In genomic region chr3:64150527-64151238, GRCh38 we compare ENCODE assay signal across 8 cellular contexts.
A peak's percentile ranks its signal among the peaks of the same experiment; 100 is the strongest.
DNase-seq lines count a peak whose midpoint lies in the region; ATAC-seq and TF ChIP-seq lines count a peak whose summit lies in the region.
"Had no signal": no experiment of that assay in that cellular context is flagged by ENCODE, and none has a peak within 500 bp of the region (broad histone marks: within the 10 kb centered on the region; RNA-seq: fewer than 3 reads in every experiment).

No MANE protein-coding gene starts in this region.

- H3K9me3 ChIP-seq in breast epithelium: no peaks in the 10 kb centered on the region
- no peaks in the 10 kb centered on the region for H3K9me3 ChIP-seq in mesenchymal stem cell (ENCODE audit: control insufficient read depth, low read length)

- no peaks in the 10 kb centered on the region for H3K9me3 Mint-ChIP-seq in stimulated activated memory B cell treated with anti-CD40 and anti-IgM and Interleukin-4, amounts not matched to agents 10 μg/mL and 1 μg/mL and 100 μg/mL, for 72 hours
- H3K9me3 Mint-ChIP-seq in immature natural killer cell: peaks cover 0 to 3% (median 0%) of the 10 kb centered on the region in 6 donors

- DNase-seq in NCI-H1694 (lab: John Stamatoyannopoulos, UW): peak; percentile 10
- DNase-seq in breast epithelium (ENCODE audit: low spot score in 2 of 2): peak; percentile 58 to 62
- DNase-seq in mesenchymal stem cell: peak; percentile 99
- DNase-seq in stimulated activated CD4-positive, alpha-beta T cell treated with anti-CD3 and anti-CD28 coated beads, Interleukin-2, amount 100 ng/mL, for 24 hours: no peak
- no peak for DNase-seq in immature natural killer cell

- no peak overlapping the region for H3K4me3 Mint-ChIP-seq in stimulated activated memory B cell treated with anti-CD40 and anti-IgM and Interleukin-4, amounts not matched to agents 10 μg/mL and 1 μg/mL and 100 μg/mL, for 72 hours
- no peak overlapping the region for H3K4me3 Mint-ChIP-seq in immature natural killer cell

- peak overlapping the region; percentile 9 to 90 for H2BK12ac ChIP-seq in mesenchymal stem cell (ENCODE audit: low read length in 2 of 2)

- H3K4me3 ChIP-seq in breast epithelium: no peak overlapping the region
- no peak overlapping the region for H3K4me3 ChIP-seq in mesenchymal stem cell (ENCODE audit: insufficient read depth in 1 of 2, low read depth in 1 of 2, low read length in 2 of 2)
- H3K4me3 ChIP-seq in urinary bladder (ENCODE audit: low read depth, low read length): no peak overlapping the region
- H3K4me3 ChIP-seq: skin epidermis had no signal

- H3K4me2 ChIP-seq in mesenchymal stem cell (ENCODE audit: low read length, poor library complexity, severe bottlenecking): no peak overlapping the region

- no peak for TF ChIP-seq CTCF in breast epithelium (IDR thresholded peaks at IDR 0.05)

- intact Hi-C loops in breast epithelium (cut with DNase I; ENCODE audit: low total_unique reads): no loop called here

- H2AFZ ChIP-seq in mesenchymal stem cell (ENCODE audit: low read depth, low read length): no peak overlapping the region

- H4K8ac ChIP-seq in mesenchymal stem cell (ENCODE audit: low read length): peak overlapping the region; percentile 85

- no peak overlapping the region for H3K27ac Mint-ChIP-seq in stimulated activated memory B cell treated with anti-CD40 and anti-IgM and Interleukin-4, amounts not matched to agents 10 μg/mL and 1 μg/mL and 100 μg/mL, for 72 hours
- no peak overlapping the region for H3K27ac Mint-ChIP-seq in immature natural killer cell

- no peak overlapping the region for H2BK5ac ChIP-seq in mesenchymal stem cell (ENCODE audit: low read depth, low read length, poor library complexity, severe bottlenecking)

- peak overlapping the region in 1 of 2 experiments; percentile 3 for H3K23ac ChIP-seq in mesenchymal stem cell (ENCODE audit: low read length in 2 of 2)

- H2BK15ac ChIP-seq in mesenchymal stem cell (ENCODE audit: low read depth, poor library complexity, severe bottlenecking): no peak overlapping the region

- no peaks in the 10 kb centered on the region for H3K4me1 Mint-ChIP-seq in stimulated activated memory B cell treated with anti-CD40 and anti-IgM and Interleukin-4, amounts not matched to agents 10 μg/mL and 1 μg/mL and 100 μg/mL, for 72 hours
- no peaks in the 10 kb centered on the region for H3K4me1 Mint-ChIP-seq in immature natural killer cell

- no peak overlapping the region for H2BK120ac ChIP-seq in mesenchymal stem cell (ENCODE audit: low read depth, low read length)

- no peaks in the 10 kb centered on the region for H3K27me3 Mint-ChIP-seq in stimulated activated memory B cell treated with anti-CD40 and anti-IgM and Interleukin-4, amounts not matched to agents 10 μg/mL and 1 μg/mL and 100 μg/mL, for 72 hours
- H3K27me3 Mint-ChIP-seq in immature natural killer cell (ENCODE audit: low read depth in 3 of 3): peaks cover 0 to 3% (median 0%) of the 10 kb centered on the region in 3 donors

- H3K4ac ChIP-seq in mesenchymal stem cell (ENCODE audit: low read depth in 1 of 2, low read length in 2 of 2): peak overlapping the region; percentile 1 to 9

- peak overlapping the region; percentile 80 for H3K9ac ChIP-seq in mesenchymal stem cell (ENCODE audit: low read length)

- peak overlapping the region in 1 of 2 experiments; percentile 11 for H3K14ac ChIP-seq in mesenchymal stem cell (ENCODE audit: low read length in 2 of 2)

- no peaks in the 10 kb centered on the region for H3K27me3 ChIP-seq in breast epithelium
- no peaks in the 10 kb centered on the region for H3K27me3 ChIP-seq in mesenchymal stem cell (ENCODE audit: control insufficient read depth in 1 of 2, insufficient read depth in 1 of 2, low read length in 2 of 2)

- H3K79me1 ChIP-seq in mesenchymal stem cell (replicated peaks; ENCODE audit: low read length, poor library complexity, severe bottlenecking): peaks cover 43% of the 10 kb centered on the region

- peak overlapping the region; percentile 84 for H4K91ac ChIP-seq in mesenchymal stem cell (ENCODE audit: low read length)

- H3K36me3 ChIP-seq in breast epithelium (no peaks in the 10 kb centered on the region), mesenchymal stem cell (ENCODE audit: control insufficient read depth in 1 of 2, insufficient read depth in 2 of 2, low read depth in 1 of 2, low read length in 2 of 2) (peaks cover 53 to 91% of the 10 kb centered on the region in 2 experiments), urinary bladder (ENCODE audit: insufficient read depth) (no peaks in the 10 kb centered on the region)

- peak overlapping the region; percentile 81 to 83 for H3K18ac ChIP-seq in mesenchymal stem cell (ENCODE audit: low read depth in 1 of 2, low read length in 2 of 2)

- H3K27ac ChIP-seq in breast epithelium: peak overlapping the region; percentile 70 to 84
- H3K27ac ChIP-seq in mesenchymal stem cell (ENCODE audit: low read length, poor library complexity, severe bottlenecking): peak overlapping the region; percentile 67
- peak overlapping the region; percentile 11 for H3K27ac ChIP-seq in urinary bladder (ENCODE audit: low read depth)

- peaks cover 9% of the 10 kb centered on the region for H3K36me3 Mint-ChIP-seq in stimulated activated memory B cell treated with anti-CD40 and anti-IgM and Interleukin-4, amounts not matched to agents 10 μg/mL and 1 μg/mL and 100 μg/mL, for 72 hours
- H3K36me3 Mint-ChIP-seq in immature natural killer cell: no peaks in the 10 kb centered on the region

- peaks cover 0 to 4% of the 10 kb centered on the region in 2 donors for H3K4me1 ChIP-seq in breast epithelium
- H3K4me1 ChIP-seq in mesenchymal stem cell (ENCODE audit: control insufficient read depth, insufficient read depth, low read depth, low read length): peaks cover 21% of the 10 kb centered on the region
- H3K4me1 ChIP-seq in urinary bladder (ENCODE audit: insufficient read depth): no peaks in the 10 kb centered on the region

- no peak for ATAC-seq in stimulated activated memory B cell treated with anti-CD40 and anti-IgM and Interleukin-4, amounts not matched to agents 10 μg/mL and 1 μg/mL and 100 μg/mL, for 72 hours

- no peak for TF ChIP-seq POLR2A in breast epithelium (IDR thresholded peaks at IDR 0.05)

- WGBS in mesenchymal stem cell: 5% methylated on average over 11 of the region's 13 CpGs
- 13% methylated on average over 13 of the region's 13 CpGs for WGBS in urinary bladder

- H2AK5ac ChIP-seq in mesenchymal stem cell (ENCODE audit: low read length, severe bottlenecking): peak overlapping the region; percentile 54

Comparison
In these comparisons a context has a peak if more than half of its experiments do, and no peak if none do; other contexts are left out.
1. DNase-seq: peak in NCI-H1694 (single experiment), breast epithelium (2 of 2) and mesenchymal stem cell (single experiment); none in stimulated activated CD4-positive, alpha-beta T cell treated with anti-CD3 and anti-CD28 coated beads, Interleukin-2, amount 100 ng/mL, for 24 hours (0 of 2) and immature natural killer cell (0 of 3).
2. H3K27ac ChIP-seq: peak in every context shown above with its lines; median percentile 77 in breast epithelium; 67 in mesenchymal stem cell; 11 in urinary bladder.